ENCODE assay signal across 16 cellular contexts in genomic region chr17:64270885-64271284, GRCh38. TPM values are rescaled to one million over a fixed set of nuclear protein-coding genes. Genes with fewer than 3 reads are reported as not detected.
DNase-seq lines count a peak whose midpoint lies in the region; ATAC-seq and TF ChIP-seq lines count a peak whose summit lies in the region.
"Had no signal": no experiment of that assay in that cellular context is flagged by ENCODE, and none has a peak within 500 bp of the region (broad histone marks: within the 10 kb centered on the region; RNA-seq: fewer than 3 reads in every experiment).

No MANE protein-coding gene starts in this region.

- H2BK120ac ChIP-seq in IMR-90 (ENCODE audit: low read depth, low read length), result no peak overlapping the region

- no peak overlapping the region for H4K91ac ChIP-seq in IMR-90 (ENCODE audit: insufficient read depth, low read depth, low read length)

- H3K4me2 ChIP-seq in IMR-90 (ENCODE audit: low read depth, low read length), result peak overlapping the region; percentile 50; the same call in 1 of the 2 replicates

- H4K20me1 ChIP-seq in IMR-90 (ENCODE audit: insufficient read depth, low read length), result no peaks in the 10 kb centered on the region

- peaks cover 35% of the 10 kb centered on the region for H3K27me3 ChIP-seq in IMR-90 (ENCODE audit: control insufficient read depth, insufficient read depth, low read length)
- peaks cover 28% of the 10 kb centered on the region for H3K27me3 ChIP-seq in endodermal cell (ENCODE audit: control insufficient read depth, insufficient read depth, low read length, poor library complexity, severe bottlenecking)
- H3K27me3 ChIP-seq: cardiac muscle cell had no signal

- CTCF ChIA-PET in IMR-90 (lab: Yijun Ruan, JAX), result no interaction called here

- POLR2A ChIA-PET in IMR-90 (lab: Charles Lee; ENCODE audit: unreplicated experiment), result no interaction called here

- no peak overlapping the region for H3K18ac ChIP-seq in IMR-90 (ENCODE audit: low read depth, low read length)

- no peak overlapping the region for H3K14ac ChIP-seq in IMR-90 (replicated peaks; ENCODE audit: low read depth, low read length)

- H2BK20ac ChIP-seq in IMR-90 (ENCODE audit: low read depth, low read length), result no peak overlapping the region

- no TSS peak for BruUV-seq in IMR-90 (replicated peaks; lab: Mats Ljungman, UMichigan)

- H2BK15ac ChIP-seq in IMR-90 (ENCODE audit: low read depth, low read length), result no peak overlapping the region

- no peak overlapping the region for H3K56ac ChIP-seq in IMR-90 (ENCODE audit: extremely low read depth, insufficient read depth, low read length)

- no peak overlapping the region for H3K4ac ChIP-seq in IMR-90 (ENCODE audit: low read depth, low read length)

- no peak overlapping the region for H2AK5ac ChIP-seq in IMR-90 (ENCODE audit: low read depth, low read length)

- no peak for ATAC-seq in IMR-90 (ENCODE audit: low read depth)
- ATAC-seq in stimulated activated naive B cell treated with anti-CD40 and anti-IgM and Interleukin-4, amounts not matched to agents 10 μg/mL and 1 μg/mL and 100 μg/mL, for 72 hours (replicated peaks), result peak in 1 of 2 donors; percentile 36

- H3K27ac ChIP-seq in IMR-90 (ENCODE audit: insufficient read depth, low read length), result no peak overlapping the region
- no peak overlapping the region for H3K27ac ChIP-seq in endodermal cell (ENCODE audit: low read depth, low read length)
- H3K27ac ChIP-seq: cardiac muscle cell, HL-60, SJSA1, VCaP had no signal

- peaks cover 11% of the 10 kb centered on the region for H3K9me3 ChIP-seq in IMR-90 (ENCODE audit: control insufficient read depth, insufficient read depth, low read length)
- H3K9me3 ChIP-seq in endodermal cell (ENCODE audit: control insufficient read depth, low read length), result no peaks in the 10 kb centered on the region

- H3K27ac Mint-ChIP-seq in activated T-cell treated with anti-CD3 and anti-CD28 coated beads, Interleukin-2, amount 50 U/mL, for 24 hours, result peak overlapping the region; percentile 63
- H3K27ac Mint-ChIP-seq in activated T-helper 2 cell treated with anti-CD3 and anti-CD28 coated beads, Interferon-gamma antibody, Interleukin-2, Interleukin-4, amounts not matched to agents 10 μg/mL and 5 μg/mL and 100 μg/mL, durations not matched to agents 14 hours and 24 hours and 36 hours, result peak overlapping the region; percentile 74
- H3K27ac Mint-ChIP-seq in stimulated activated naive B cell treated with anti-CD40 and anti-IgM and Interleukin-4, amounts not matched to agents 10 μg/mL and 1 μg/mL and 100 μg/mL, for 72 hours, result peak overlapping the region; percentile 14
- no peak overlapping the region for H3K27ac Mint-ChIP-seq in endodermal cell
- H3K27ac Mint-ChIP-seq: type B pancreatic cell had no signal

- no peaks in the 10 kb centered on the region for H3K36me3 Mint-ChIP-seq in activated T-cell treated with anti-CD3 and anti-CD28 coated beads, Interleukin-2, amount 50 U/mL, for 24 hours (ENCODE audit: low read depth)
- H3K36me3 Mint-ChIP-seq in activated T-helper 2 cell treated with anti-CD3 and anti-CD28 coated beads, Interferon-gamma antibody, Interleukin-2, Interleukin-4, amounts not matched to agents 10 μg/mL and 5 μg/mL and 100 μg/mL, durations not matched to agents 14 hours and 24 hours and 36 hours (ENCODE audit: low read depth), result no peaks in the 10 kb centered on the region
- no peaks in the 10 kb centered on the region for H3K36me3 Mint-ChIP-seq in stimulated activated naive B cell treated with anti-CD40 and anti-IgM and Interleukin-4, amounts not matched to agents 10 μg/mL and 1 μg/mL and 100 μg/mL, for 72 hours
- H3K36me3 Mint-ChIP-seq in endodermal cell (ENCODE audit: low read depth), result no peaks in the 10 kb centered on the region
- H3K36me3 Mint-ChIP-seq: type B pancreatic cell had no signal

- TF ChIP-seq CTCF in IMR-90 (conservative IDR thresholded peaks at IDR 0.05; ENCODE audit: low read depth, low read length), result no peak
- no peak for TF ChIP-seq CTCF in endodermal cell (conservative IDR thresholded peaks at IDR 0.05)

- H3K9me1 ChIP-seq in IMR-90 (ENCODE audit: insufficient read depth, low read length), result no peaks in the 10 kb centered on the region

- H3K4me1 Mint-ChIP-seq in activated T-cell treated with anti-CD3 and anti-CD28 coated beads, Interleukin-2, amount 50 U/mL, for 24 hours (ENCODE audit: low read depth), result peaks cover 20% of the 10 kb centered on the region
- H3K4me1 Mint-ChIP-seq in activated T-helper 2 cell treated with anti-CD3 and anti-CD28 coated beads, Interferon-gamma antibody, Interleukin-2, Interleukin-4, amounts not matched to agents 10 μg/mL and 5 μg/mL and 100 μg/mL, durations not matched to agents 14 hours and 24 hours and 36 hours (ENCODE audit: low read depth), result peaks cover 17% of the 10 kb centered on the region
- peaks cover 2 to 15% of the 10 kb centered on the region in 2 donors for H3K4me1 Mint-ChIP-seq in stimulated activated naive B cell treated with anti-CD40 and anti-IgM and Interleukin-4, amounts not matched to agents 10 μg/mL and 1 μg/mL and 100 μg/mL, for 72 hours
- H3K4me1 Mint-ChIP-seq in endodermal cell, result no peaks in the 10 kb centered on the region

- in situ Hi-C loops in IMR-90 (cut with MboI; ENCODE audit: low sequenced_read_pairs), result no loop called here

- H3K79me1 ChIP-seq in IMR-90 (ENCODE audit: low read depth in 1 of 2, low read length in 2 of 2), result no peaks in the 10 kb centered on the region

- no peak for TF ChIP-seq POLR2A in IMR-90 (IDR thresholded peaks at IDR 0.05; ENCODE audit: low read depth, low read length)

- no peak overlapping the region for H3K4me3 ChIP-seq in IMR-90 (ENCODE audit: insufficient read depth, low read depth, low read length)
- H3K4me3 ChIP-seq in endodermal cell (ENCODE audit: low read length), result no peak overlapping the region
- H3K4me3 ChIP-seq: cardiac muscle cell, SJSA1 had no signal

- H2BK5ac ChIP-seq in IMR-90 (ENCODE audit: low read depth, low read length, poor library complexity, severe bottlenecking), result no peak overlapping the region

- no peak for TF ChIP-seq RAD21 in IMR-90 (IDR thresholded peaks at IDR 0.05; ENCODE audit: low read length)

- 50% methylated on average over 1 of the region's 6 CpGs; no CpG with 5 or more reads in 1 of the 2 experiments for WGBS in IMR-90 (ENCODE audit: extremely low coverage in 2 of 2, insufficient read length in 1 of 2), 2 experiments
- WGBS in endodermal cell (ENCODE audit: insufficient coverage in 1 of 2, insufficient read length in 1 of 2), 2 experiments, result 95% methylated on average over 5 of the region's 6 CpGs; no CpG with 5 or more reads in 1 of the 2 experiments

- H3K36me3 ChIP-seq in IMR-90 (ENCODE audit: control insufficient read depth, insufficient read depth, low read length) (no peaks in the 10 kb centered on the region), endodermal cell (ENCODE audit: control insufficient read depth, insufficient read depth, low read length) (no peaks in the 10 kb centered on the region)
- H3K36me3 ChIP-seq: cardiac muscle cell, SJSA1 had no signal

- no peaks in the 10 kb centered on the region for H3K9me3 Mint-ChIP-seq in activated T-cell treated with anti-CD3 and anti-CD28 coated beads, Interleukin-2, amount 50 U/mL, for 24 hours
- H3K9me3 Mint-ChIP-seq in activated T-helper 2 cell treated with anti-CD3 and anti-CD28 coated beads, Interferon-gamma antibody, Interleukin-2, Interleukin-4, amounts not matched to agents 10 μg/mL and 5 μg/mL and 100 μg/mL, durations not matched to agents 14 hours and 24 hours and 36 hours, result peaks cover 7% of the 10 kb centered on the region
- peaks cover 0 to 4% of the 10 kb centered on the region in 2 donors for H3K9me3 Mint-ChIP-seq in stimulated activated naive B cell treated with anti-CD40 and anti-IgM and Interleukin-4, amounts not matched to agents 10 μg/mL and 1 μg/mL and 100 μg/mL, for 72 hours
- peaks cover 3% of the 10 kb centered on the region for H3K9me3 Mint-ChIP-seq in endodermal cell
- H3K9me3 Mint-ChIP-seq: type B pancreatic cell had no signal

- no peak for DNase-seq in activated T-cell treated with anti-CD3 and anti-CD28 coated beads, Interleukin-2, amount 50 U/mL, for 24 hours
- no peak for DNase-seq in activated T-cell treated with anti-CD3 and anti-CD28 coated beads, Interleukin-2, amount 50 U/mL, for 1 hour
- no peak for DNase-seq in IMR-90
- DNase-seq in activated T-helper 2 cell treated with anti-CD3 and anti-CD28 coated beads, Interferon-gamma antibody, Interleukin-2, Interleukin-4, amounts not matched to agents 10 μg/mL and 5 μg/mL and 100 μg/mL, durations not matched to agents 14 hours and 24 hours and 36 hours (ENCODE audit: low spot score), result no peak
- DNase-seq in stimulated activated naive B cell treated with anti-CD40 and anti-IgM and Interleukin-4, amounts not matched to agents 10 μg/mL and 1 μg/mL and 100 μg/mL, for 72 hours, result no peak
- no peak for DNase-seq in ecto neural progenitor cell (ENCODE audit: low spot score)
- DNase-seq in NCI-H446 (lab: John Stamatoyannopoulos, UW), result no peak
- DNase-seq in endodermal cell, result no peak
- DNase-seq: ACHN; activated effector memory CD4-positive, alpha-beta T cell treated with Interleukin-2 at 50 U/mL for 16 hours; GOT3 had no signal

- no peak overlapping the region for H2AK9ac ChIP-seq in IMR-90 (replicated peaks; ENCODE audit: low read depth, low read length, poor library complexity)

- H3K4me3 Mint-ChIP-seq in activated T-cell treated with anti-CD3 and anti-CD28 coated beads, Interleukin-2, amount 50 U/mL, for 24 hours, result peak overlapping the region; percentile 13
- H3K4me3 Mint-ChIP-seq in activated T-helper 2 cell treated with anti-CD3 and anti-CD28 coated beads, Interferon-gamma antibody, Interleukin-2, Interleukin-4, amounts not matched to agents 10 μg/mL and 5 μg/mL and 100 μg/mL, durations not matched to agents 14 hours and 24 hours and 36 hours (ENCODE audit: low read depth), result peak overlapping the region; percentile 5
- H3K4me3 Mint-ChIP-seq in stimulated activated naive B cell treated with anti-CD40 and anti-IgM and Interleukin-4, amounts not matched to agents 10 μg/mL and 1 μg/mL and 100 μg/mL, for 72 hours, result no peak overlapping the region
- no peak overlapping the region for H3K4me3 Mint-ChIP-seq in endodermal cell
- H3K4me3 Mint-ChIP-seq: type B pancreatic cell had no signal

- peaks cover 4% of the 10 kb centered on the region for H3K27me3 Mint-ChIP-seq in activated T-cell treated with anti-CD3 and anti-CD28 coated beads, Interleukin-2, amount 50 U/mL, for 24 hours
- H3K27me3 Mint-ChIP-seq in activated T-helper 2 cell treated with anti-CD3 and anti-CD28 coated beads, Interferon-gamma antibody, Interleukin-2, Interleukin-4, amounts not matched to agents 10 μg/mL and 5 μg/mL and 100 μg/mL, durations not matched to agents 14 hours and 24 hours and 36 hours (ENCODE audit: low read depth), result peaks cover 4% of the 10 kb centered on the region
- H3K27me3 Mint-ChIP-seq in stimulated activated naive B cell treated with anti-CD40 and anti-IgM and Interleukin-4, amounts not matched to agents 10 μg/mL and 1 μg/mL and 100 μg/mL, for 72 hours, result peaks cover 14 to 20% of the 10 kb centered on the region in 2 donors
- H3K27me3 Mint-ChIP-seq in endodermal cell (ENCODE audit: insufficient read depth), result peaks cover 30% of the 10 kb centered on the region

- intact Hi-C loops in IMR-90 (cut with micrococcal nuclease), result no loop called here
- intact Hi-C loops in activated T-helper 2 cell treated with anti-CD3 and anti-CD28 coated beads, Interferon-gamma antibody, Interleukin-2, Interleukin-4, amounts not matched to agents 10 μg/mL and 5 μg/mL and 100 μg/mL, durations not matched to agents 14 hours and 24 hours and 36 hours (cut with micrococcal nuclease), result no loop called here

- H4K8ac ChIP-seq in IMR-90 (ENCODE audit: low read depth in 2 of 2, low read length in 2 of 2), result no peak overlapping the region

- H3K9ac ChIP-seq in IMR-90 (ENCODE audit: low read depth, low read length), result no peak overlapping the region
- no peak overlapping the region for H3K9ac ChIP-seq in endodermal cell (ENCODE audit: extremely low read depth, low read length, poor library complexity, severe bottlenecking)

- no peak overlapping the region for H3K23ac ChIP-seq in IMR-90 (ENCODE audit: low read depth, low read length)

- H2AFZ ChIP-seq in IMR-90 (replicated peaks; ENCODE audit: low read length, poor library complexity), result no peak overlapping the region

- dilution Hi-C loops in IMR-90 (cut with HindIII; ENCODE audit: low sequenced_read_pairs, unreplicated experiment), result no loop called here

- H4K5ac ChIP-seq in IMR-90 (ENCODE audit: low read depth, low read length), result no peak overlapping the region

- no peaks in the 10 kb centered on the region for H3K4me1 ChIP-seq in IMR-90 (ENCODE audit: control insufficient read depth, insufficient read depth, low read length)
- H3K4me1 ChIP-seq in endodermal cell (ENCODE audit: control insufficient read depth, insufficient read depth, low read length), result no peaks in the 10 kb centered on the region
- H3K4me1 ChIP-seq: SJSA1 had no signal

RNA-seq across cellular contexts. Expression of gene TEX2, which starts 7.8 kb away (rescaled TPM):
- 21.9 and 24.4 TPM in 2 replicates for total RNA-seq in IMR-90 (2012; rRNA removed)
- polyA plus RNA-seq in IMR-90 (2012; rRNA removed), result 17.1 and 18.2 TPM in 2 replicates
- 9.4 and 10.0 TPM in 2 replicates for polyA plus RNA-seq in IMR-90 (2012; cell fraction: cytosol; rRNA removed)
- polyA plus RNA-seq in IMR-90 (2012; cell fraction: nucleus; rRNA removed; ENCODE audit: low replicate concordance), result 6.9 and 17.6 TPM in 2 replicates
- 20.7 and 22.0 TPM in 2 replicates for total RNA-seq in activated T-helper 2 cell treated with anti-CD3 and anti-CD28 coated beads, Interferon-gamma antibody, Interleukin-2, Interleukin-4, amounts not matched to agents 10 μg/mL and 5 μg/mL and 100 μg/mL, durations not matched to agents 14 hours and 24 hours and 36 hours
- 10 to 100 TPM; 11.6 to 13.1 TPM for total RNA-seq in endodermal cell
- polyA plus RNA-seq in endodermal cell (2013, experiment 1 of 2), result 11.5 TPM
- polyA plus RNA-seq in endodermal cell (2013, experiment 2 of 2), result 9.5 TPM

Comparison
In these comparisons a context has a peak if more than half of its experiments do, and no peak if none do; other contexts are left out.
1. H3K4me3 Mint-ChIP-seq: peak in activated T-cell treated with anti-CD3 and anti-CD28 coated beads, Interleukin-2, amount 50 U/mL, for 24 hours (single experiment) and activated T-helper 2 cell treated with anti-CD3 and anti-CD28 coated beads, Interferon-gamma antibody, Interleukin-2, Interleukin-4, amounts not matched to agents 10 μg/mL and 5 μg/mL and 100 μg/mL, durations not matched to agents 14 hours and 24 hours and 36 hours (single experiment); none in stimulated activated naive B cell treated with anti-CD40 and anti-IgM and Interleukin-4, amounts not matched to agents 10 μg/mL and 1 μg/mL and 100 μg/mL, for 72 hours (0 of 2) and endodermal cell (single experiment).